Comparison of ENCODE assay signal across 1 cellular context in the genomic region with DNA sequence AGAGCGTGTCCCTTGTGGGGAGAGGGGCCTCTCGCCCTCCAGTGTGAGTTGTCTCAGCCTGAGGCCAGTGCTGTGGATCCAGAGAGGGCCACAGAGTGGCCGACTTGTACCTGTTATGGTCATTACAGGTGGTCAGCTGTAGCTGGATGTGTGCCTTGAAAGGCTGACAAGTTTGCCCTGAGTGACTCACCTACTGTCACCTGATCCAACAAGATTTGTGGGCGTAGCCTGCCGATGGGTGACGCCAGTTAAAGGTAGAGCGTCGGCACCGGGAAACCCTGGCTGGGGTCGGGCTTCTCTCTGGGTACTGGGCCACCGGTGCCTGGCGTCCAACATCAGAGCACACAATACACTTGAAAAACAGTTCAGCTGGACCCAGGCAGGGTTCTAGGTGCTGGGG.
TF ChIP-seq lines count a peak whose summit lies in the region.

No MANE protein-coding gene starts in this region.

TF ChIP-seq in GM12878, 131 proteins besides CTCF, POLR2A, EP300 and RAD21:
- no peak for TF ChIP-seq GATAD2B (conservative IDR thresholded peaks at IDR 0.05; ENCODE audit: low read depth)
- TF ChIP-seq GABPA (IDR thresholded peaks at IDR 0.05; ENCODE audit: low read depth) = no peak
- no peak for TF ChIP-seq KDM1A (IDR thresholded peaks at IDR 0.05; ENCODE audit: borderline replicate concordance)
- no peak for TF ChIP-seq CEBPB (IDR thresholded peaks at IDR 0.05; ENCODE audit: borderline replicate concordance in 1 of 2, low read depth in 2 of 2, low read length in 2 of 2)
- TF ChIP-seq IRF4 (IDR thresholded peaks at IDR 0.05; ENCODE audit: low read depth, low read length) = no peak
- TF ChIP-seq WRNIP1 (IDR thresholded peaks at IDR 0.05; ENCODE audit: borderline replicate concordance, low read depth, low read length) = no peak
- TF ChIP-seq, protein P1, sequence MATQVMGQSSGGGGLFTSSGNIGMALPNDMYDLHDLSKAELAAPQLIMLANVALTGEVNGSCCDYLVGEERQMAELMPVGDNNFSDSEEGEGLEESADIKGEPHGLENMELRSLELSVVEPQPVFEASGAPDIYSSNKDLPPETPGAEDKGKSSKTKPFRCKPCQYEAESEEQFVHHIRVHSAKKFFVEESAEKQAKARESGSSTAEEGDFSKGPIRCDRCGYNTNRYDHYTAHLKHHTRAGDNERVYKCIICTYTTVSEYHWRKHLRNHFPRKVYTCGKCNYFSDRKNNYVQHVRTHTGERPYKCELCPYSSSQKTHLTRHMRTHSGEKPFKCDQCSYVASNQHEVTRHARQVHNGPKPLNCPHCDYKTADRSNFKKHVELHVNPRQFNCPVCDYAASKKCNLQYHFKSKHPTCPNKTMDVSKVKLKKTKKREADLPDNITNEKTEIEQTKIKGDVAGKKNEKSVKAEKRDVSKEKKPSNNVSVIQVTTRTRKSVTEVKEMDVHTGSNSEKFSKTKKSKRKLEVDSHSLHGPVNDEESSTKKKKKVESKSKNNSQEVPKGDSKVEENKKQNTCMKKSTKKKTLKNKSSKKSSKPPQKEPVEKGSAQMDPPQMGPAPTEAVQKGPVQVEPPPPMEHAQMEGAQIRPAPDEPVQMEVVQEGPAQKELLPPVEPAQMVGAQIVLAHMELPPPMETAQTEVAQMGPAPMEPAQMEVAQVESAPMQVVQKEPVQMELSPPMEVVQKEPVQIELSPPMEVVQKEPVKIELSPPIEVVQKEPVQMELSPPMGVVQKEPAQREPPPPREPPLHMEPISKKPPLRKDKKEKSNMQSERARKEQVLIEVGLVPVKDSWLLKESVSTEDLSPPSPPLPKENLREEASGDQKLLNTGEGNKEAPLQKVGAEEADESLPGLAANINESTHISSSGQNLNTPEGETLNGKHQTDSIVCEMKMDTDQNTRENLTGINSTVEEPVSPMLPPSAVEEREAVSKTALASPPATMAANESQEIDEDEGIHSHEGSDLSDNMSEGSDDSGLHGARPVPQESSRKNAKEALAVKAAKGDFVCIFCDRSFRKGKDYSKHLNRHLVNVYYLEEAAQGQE (IDR thresholded peaks at IDR 0.05; ENCODE audit: low read depth, low read length) = no peak
- TF ChIP-seq, protein P2, sequence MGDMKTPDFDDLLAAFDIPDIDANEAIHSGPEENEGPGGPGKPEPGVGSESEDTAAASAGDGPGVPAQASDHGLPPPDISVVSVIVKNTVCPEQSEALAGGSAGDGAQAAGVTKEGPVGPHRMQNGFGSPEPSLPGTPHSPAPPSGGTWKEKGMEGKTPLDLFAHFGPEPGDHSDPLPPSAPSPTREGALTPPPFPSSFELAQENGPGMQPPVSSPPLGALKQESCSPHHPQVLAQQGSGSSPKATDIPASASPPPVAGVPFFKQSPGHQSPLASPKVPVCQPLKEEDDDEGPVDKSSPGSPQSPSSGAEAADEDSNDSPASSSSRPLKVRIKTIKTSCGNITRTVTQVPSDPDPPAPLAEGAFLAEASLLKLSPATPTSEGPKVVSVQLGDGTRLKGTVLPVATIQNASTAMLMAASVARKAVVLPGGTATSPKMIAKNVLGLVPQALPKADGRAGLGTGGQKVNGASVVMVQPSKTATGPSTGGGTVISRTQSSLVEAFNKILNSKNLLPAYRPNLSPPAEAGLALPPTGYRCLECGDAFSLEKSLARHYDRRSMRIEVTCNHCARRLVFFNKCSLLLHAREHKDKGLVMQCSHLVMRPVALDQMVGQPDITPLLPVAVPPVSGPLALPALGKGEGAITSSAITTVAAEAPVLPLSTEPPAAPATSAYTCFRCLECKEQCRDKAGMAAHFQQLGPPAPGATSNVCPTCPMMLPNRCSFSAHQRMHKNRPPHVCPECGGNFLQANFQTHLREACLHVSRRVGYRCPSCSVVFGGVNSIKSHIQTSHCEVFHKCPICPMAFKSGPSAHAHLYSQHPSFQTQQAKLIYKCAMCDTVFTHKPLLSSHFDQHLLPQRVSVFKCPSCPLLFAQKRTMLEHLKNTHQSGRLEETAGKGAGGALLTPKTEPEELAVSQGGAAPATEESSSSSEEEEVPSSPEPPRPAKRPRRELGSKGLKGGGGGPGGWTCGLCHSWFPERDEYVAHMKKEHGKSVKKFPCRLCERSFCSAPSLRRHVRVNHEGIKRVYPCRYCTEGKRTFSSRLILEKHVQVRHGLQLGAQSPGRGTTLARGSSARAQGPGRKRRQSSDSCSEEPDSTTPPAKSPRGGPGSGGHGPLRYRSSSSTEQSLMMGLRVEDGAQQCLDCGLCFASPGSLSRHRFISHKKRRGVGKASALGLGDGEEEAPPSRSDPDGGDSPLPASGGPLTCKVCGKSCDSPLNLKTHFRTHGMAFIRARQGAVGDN (IDR thresholded peaks at IDR 0.05) = no peak
- no peak for TF ChIP-seq HDGF (IDR thresholded peaks at IDR 0.05)
- TF ChIP-seq, protein P3, sequence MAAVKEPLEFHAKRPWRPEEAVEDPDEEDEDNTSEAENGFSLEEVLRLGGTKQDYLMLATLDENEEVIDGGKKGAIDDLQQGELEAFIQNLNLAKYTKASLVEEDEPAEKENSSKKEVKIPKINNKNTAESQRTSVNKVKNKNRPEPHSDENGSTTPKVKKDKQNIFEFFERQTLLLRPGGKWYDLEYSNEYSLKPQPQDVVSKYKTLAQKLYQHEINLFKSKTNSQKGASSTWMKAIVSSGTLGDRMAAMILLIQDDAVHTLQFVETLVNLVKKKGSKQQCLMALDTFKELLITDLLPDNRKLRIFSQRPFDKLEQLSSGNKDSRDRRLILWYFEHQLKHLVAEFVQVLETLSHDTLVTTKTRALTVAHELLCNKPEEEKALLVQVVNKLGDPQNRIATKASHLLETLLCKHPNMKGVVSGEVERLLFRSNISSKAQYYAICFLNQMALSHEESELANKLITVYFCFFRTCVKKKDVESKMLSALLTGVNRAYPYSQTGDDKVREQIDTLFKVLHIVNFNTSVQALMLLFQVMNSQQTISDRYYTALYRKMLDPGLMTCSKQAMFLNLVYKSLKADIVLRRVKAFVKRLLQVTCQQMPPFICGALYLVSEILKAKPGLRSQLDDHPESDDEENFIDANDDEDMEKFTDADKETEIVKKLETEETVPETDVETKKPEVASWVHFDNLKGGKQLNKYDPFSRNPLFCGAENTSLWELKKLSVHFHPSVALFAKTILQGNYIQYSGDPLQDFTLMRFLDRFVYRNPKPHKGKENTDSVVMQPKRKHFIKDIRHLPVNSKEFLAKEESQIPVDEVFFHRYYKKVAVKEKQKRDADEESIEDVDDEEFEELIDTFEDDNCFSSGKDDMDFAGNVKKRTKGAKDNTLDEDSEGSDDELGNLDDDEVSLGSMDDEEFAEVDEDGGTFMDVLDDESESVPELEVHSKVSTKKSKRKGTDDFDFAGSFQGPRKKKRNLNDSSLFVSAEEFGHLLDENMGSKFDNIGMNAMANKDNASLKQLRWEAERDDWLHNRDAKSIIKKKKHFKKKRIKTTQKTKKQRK (IDR thresholded peaks at IDR 0.05; ENCODE audit: low read depth, low read length) = no peak
- TF ChIP-seq PAX5 (IDR thresholded peaks at IDR 0.05; ENCODE audit: borderline replicate concordance, low read depth, low read length) = no peak
